1 cellular context compared by ENCODE assay signal in the genomic region with DNA sequence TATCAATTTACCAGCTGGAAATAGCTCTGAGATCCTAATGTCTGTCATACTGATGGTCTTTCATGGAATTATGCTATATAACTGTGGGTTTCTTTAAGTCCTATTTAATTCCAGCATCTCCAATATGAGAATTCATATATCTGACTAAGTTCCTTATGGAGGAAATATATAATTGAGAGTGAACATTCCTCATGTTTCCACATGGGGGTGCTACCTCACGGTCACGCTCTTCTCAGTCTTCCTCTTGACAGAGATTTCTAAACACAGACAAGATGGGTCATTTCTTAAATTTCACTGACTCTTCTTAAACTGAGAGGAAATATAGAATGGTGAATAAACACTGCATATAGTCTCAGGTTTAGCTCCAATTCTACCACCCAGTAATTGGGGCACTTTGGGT.
TF ChIP-seq lines count a peak whose summit lies in the region.

No MANE protein-coding gene starts in this region.

TF ChIP-seq in K562, 482 proteins besides CTCF, POLR2A, EP300 and RAD21 (continued from another document):
- TF ChIP-seq, protein P1, sequence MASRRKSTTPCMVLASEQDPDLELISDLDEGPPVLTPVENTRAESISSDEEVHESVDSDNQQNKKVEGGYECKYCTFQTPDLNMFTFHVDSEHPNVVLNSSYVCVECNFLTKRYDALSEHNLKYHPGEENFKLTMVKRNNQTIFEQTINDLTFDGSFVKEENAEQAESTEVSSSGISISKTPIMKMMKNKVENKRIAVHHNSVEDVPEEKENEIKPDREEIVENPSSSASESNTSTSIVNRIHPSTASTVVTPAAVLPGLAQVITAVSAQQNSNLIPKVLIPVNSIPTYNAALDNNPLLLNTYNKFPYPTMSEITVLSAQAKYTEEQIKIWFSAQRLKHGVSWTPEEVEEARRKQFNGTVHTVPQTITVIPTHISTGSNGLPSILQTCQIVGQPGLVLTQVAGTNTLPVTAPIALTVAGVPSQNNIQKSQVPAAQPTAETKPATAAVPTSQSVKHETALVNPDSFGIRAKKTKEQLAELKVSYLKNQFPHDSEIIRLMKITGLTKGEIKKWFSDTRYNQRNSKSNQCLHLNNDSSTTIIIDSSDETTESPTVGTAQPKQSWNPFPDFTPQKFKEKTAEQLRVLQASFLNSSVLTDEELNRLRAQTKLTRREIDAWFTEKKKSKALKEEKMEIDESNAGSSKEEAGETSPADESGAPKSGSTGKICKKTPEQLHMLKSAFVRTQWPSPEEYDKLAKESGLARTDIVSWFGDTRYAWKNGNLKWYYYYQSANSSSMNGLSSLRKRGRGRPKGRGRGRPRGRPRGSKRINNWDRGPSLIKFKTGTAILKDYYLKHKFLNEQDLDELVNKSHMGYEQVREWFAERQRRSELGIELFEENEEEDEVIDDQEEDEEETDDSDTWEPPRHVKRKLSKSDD (conservative IDR thresholded peaks at IDR 0.05; ENCODE audit: low read length): no peak
- TF ChIP-seq TRIM28 (IDR thresholded peaks at IDR 0.05): no peak
